Comparison of ENCODE assay signal across 25 cellular contexts in the genomic region with DNA sequence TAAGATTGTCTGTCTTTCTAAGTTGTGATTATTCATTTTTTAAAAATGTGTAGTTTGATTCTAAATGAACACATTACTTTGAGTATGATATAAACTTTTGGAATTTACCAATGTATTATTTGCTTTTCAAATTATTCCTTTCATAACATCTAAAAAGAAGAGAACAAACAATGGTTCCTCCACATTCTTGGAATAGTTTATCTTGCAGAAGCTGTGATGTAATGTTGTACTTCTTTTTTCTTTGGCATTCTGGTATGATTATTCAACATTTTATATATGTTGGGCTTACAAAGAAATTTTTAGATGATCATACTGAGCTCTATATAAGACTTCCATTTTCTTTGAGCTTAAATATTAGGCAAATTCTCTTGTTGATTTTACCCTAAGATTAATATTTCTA.
DNase-seq lines count a peak whose midpoint lies in the region; ATAC-seq, FAIRE-seq and TF ChIP-seq lines count a peak whose summit lies in the region.
"Had no signal": no experiment of that assay in that cellular context is flagged by ENCODE, and none has a peak within 500 bp of the region (broad histone marks: within the 10 kb centered on the region; RNA-seq: fewer than 3 reads in every experiment).

No MANE protein-coding gene starts in this region.

- H3K9me3 ChIP-seq in pancreas (no peaks in the 10 kb centered on the region), PC-3 (ENCODE audit: low read length) (no peaks in the 10 kb centered on the region)
- H3K9me3 ChIP-seq: BE2C; BLaER1 treated with 17β-estradiol and CSF1 and Interleukin-3, amounts not matched to agents 10 nM and 100 nM had no signal

- H3K4me2 ChIP-seq in PC-3 (ENCODE audit: low read length), result no peak overlapping the region
- H3K4me2 ChIP-seq: BLaER1 treated with 17β-estradiol and CSF1 and Interleukin-3, amounts not matched to agents 10 nM and 100 nM; GM23338 had no signal

- intact Hi-C loops in pancreas (cut with DNase I), result no loop called here
- intact Hi-C loops in PC-3 (cut with micrococcal nuclease), result no loop called here

- H3K9ac ChIP-seq in PC-3 (ENCODE audit: low read length), result no peak overlapping the region
- H3K9ac ChIP-seq: BLaER1 treated with 17β-estradiol and CSF1 and Interleukin-3, amounts not matched to agents 10 nM and 100 nM had no signal

- DNase-seq in bronchial epithelial cell (ENCODE audit: low read depth), result peak; percentile 31
- peak; percentile 51 for DNase-seq in fibroblast of pulmonary artery (ENCODE audit: low read depth)
- no peak for DNase-seq in pancreas
- DNase-seq in brain microvascular endothelial cell, result no peak
- no peak for DNase-seq in PC-3
- no peak for DNase-seq in NCI-H187 (lab: John Stamatoyannopoulos, UW)
- no peak for DNase-seq in NCI-H1694 treated with DMSO at 0.1 percent for 48 hours (lab: John Stamatoyannopoulos, UW)
- DNase-seq: ACHN; AML-193; BE2C; CD4-positive, alpha-beta T cell; CD8-positive, alpha-beta memory T cell; DMS 273 treated with DMSO at 0.1 percent for 48 hours; DMS79; EL; GDM1; H9 had no signal

- no peaks in the 10 kb centered on the region for H4K20me1 ChIP-seq in PC-3 (ENCODE audit: low read length)
- H4K20me1 ChIP-seq: BLaER1 treated with 17β-estradiol and CSF1 and Interleukin-3, amounts not matched to agents 10 nM and 100 nM had no signal

- H3K27ac ChIP-seq in ACC112 (ENCODE audit: low read depth, low read length) (peak overlapping the region; percentile 27; the same call in 1 of the 2 replicates), pancreas (no peak overlapping the region), brain microvascular endothelial cell (no peak overlapping the region), PC-3 (ENCODE audit: low read length) (no peak overlapping the region)
- H3K27ac ChIP-seq: 22Rv1; BLaER1 treated with 17β-estradiol and CSF1 and Interleukin-3, amounts not matched to agents 10 nM and 100 nM had no signal

- H3F3A ChIP-seq in PC-3 (ENCODE audit: low read length, unreplicated experiment), result no peaks in the 10 kb centered on the region

- FAIRE-seq in bronchial epithelial cell (lab: Jason Lieb, UNC), result no peak
- FAIRE-seq in pancreas (lab: Jason Lieb, UNC), result peak; percentile 17
- FAIRE-seq: A204.1, GM12878, GM18507 had no signal

- no peak for ATAC-seq in pancreas
- ATAC-seq in PC-3, result no peak
- ATAC-seq: GM12878, GM23338, HCT116 had no signal

- no peaks in the 10 kb centered on the region for H3K27me3 ChIP-seq in ACC112 (ENCODE audit: insufficient read depth, low read length)
- no peaks in the 10 kb centered on the region for H3K27me3 ChIP-seq in bronchial epithelial cell (ENCODE audit: control insufficient read depth, insufficient read depth, low read length)
- no peaks in the 10 kb centered on the region for H3K27me3 ChIP-seq in pancreas
- H3K27me3 ChIP-seq in brain microvascular endothelial cell (replicated peaks), result no peaks in the 10 kb centered on the region
- H3K27me3 ChIP-seq in PC-3 (ENCODE audit: low read length), result no peaks in the 10 kb centered on the region
- H3K27me3 ChIP-seq: BE2C; BLaER1 treated with 17β-estradiol and CSF1 and Interleukin-3, amounts not matched to agents 10 nM and 100 nM had no signal

- H3K9me2 ChIP-seq in PC-3 (replicated peaks; ENCODE audit: low read length), result no peaks in the 10 kb centered on the region

- H3K36me3 ChIP-seq in ACC112 (ENCODE audit: insufficient read depth, low read length), result no peaks in the 10 kb centered on the region
- H3K36me3 ChIP-seq in bronchial epithelial cell (ENCODE audit: control insufficient read depth, insufficient read depth, low read length), result no peaks in the 10 kb centered on the region
- no peaks in the 10 kb centered on the region for H3K36me3 ChIP-seq in pancreas
- H3K36me3 ChIP-seq in brain microvascular endothelial cell (replicated peaks), result no peaks in the 10 kb centered on the region
- H3K36me3 ChIP-seq in PC-3 (ENCODE audit: low read depth, low read length), result no peaks in the 10 kb centered on the region
- H3K36me3 ChIP-seq: BE2C; BLaER1 treated with 17β-estradiol and CSF1 and Interleukin-3, amounts not matched to agents 10 nM and 100 nM had no signal

- H2AFZ ChIP-seq in ACC112 (ENCODE audit: low read length, unreplicated experiment), result no peak overlapping the region
- H2AFZ ChIP-seq in PC-3 (ENCODE audit: low read length), result no peak overlapping the region
- H2AFZ ChIP-seq: GM23338 had no signal

- no peak for TF ChIP-seq CTCF in bronchial epithelial cell (IDR thresholded peaks at IDR 0.05; ENCODE audit: insufficient read depth, low read length, severe bottlenecking)
- no peak for TF ChIP-seq CTCF in fibroblast of pulmonary artery (IDR thresholded peaks at IDR 0.05; ENCODE audit: low read length, missing control alignments)
- no peak for TF ChIP-seq CTCF in pancreas (IDR thresholded peaks at IDR 0.05)
- no peak for TF ChIP-seq CTCF in brain microvascular endothelial cell (IDR thresholded peaks at IDR 0.05; ENCODE audit: low read depth, low read length, missing control alignments)
- no peak for TF ChIP-seq CTCF in PC-3 (conservative IDR thresholded peaks at IDR 0.05; ENCODE audit: low read depth, low read length)

- H3K4me1 ChIP-seq in ACC112 (ENCODE audit: control insufficient read depth, insufficient read depth, low read length, unreplicated experiment) (peaks cover 19% of the 10 kb centered on the region), pancreas (no peaks in the 10 kb centered on the region), PC-3 (ENCODE audit: insufficient read depth, low read length) (peaks cover 14% of the 10 kb centered on the region)
- H3K4me1 ChIP-seq: BE2C; BLaER1 treated with 17β-estradiol and CSF1 and Interleukin-3, amounts not matched to agents 10 nM and 100 nM had no signal

- CTCF ChIA-PET in PC-3 (lab: Charles Lee), result no interaction called here

- POLR2A ChIA-PET in PC-3 (lab: Charles Lee; ENCODE audit: unreplicated experiment), result no interaction called here

- H3K4me3 ChIP-seq in ACC112 (ENCODE audit: low read depth, low read length) (no peak overlapping the region), bronchial epithelial cell (ENCODE audit: low read depth, low read length) (no peak overlapping the region), fibroblast of pulmonary artery (replicated peaks; ENCODE audit: low read depth, low read length) (no peak overlapping the region), pancreas (no peak overlapping the region), brain microvascular endothelial cell (ENCODE audit: low read depth, low read length) (no peak overlapping the region), PC-3 (ENCODE audit: low read length) (no peak overlapping the region)
- H3K4me3 ChIP-seq: BLaER1 treated with 17β-estradiol and CSF1 and Interleukin-3, amounts not matched to agents 10 nM and 100 nM; GM12878; GM23338 had no signal

- in situ Hi-C loops in brain microvascular endothelial cell (cut with HindIII; ENCODE audit: low pct_ligation_motif_present, low sequenced_read_pairs), result no loop called here

- BruUV-seq in PC-3 (replicated peaks; lab: Mats Ljungman, UMichigan), result no TSS peak

- H3K79me2 ChIP-seq in ACC112 (ENCODE audit: control insufficient read depth, insufficient read depth, low read length, unreplicated experiment), result no peaks in the 10 kb centered on the region
- H3K79me2 ChIP-seq in PC-3 (ENCODE audit: low read length), result no peaks in the 10 kb centered on the region

Comparison
In these comparisons a context has a peak if more than half of its experiments do, and no peak if none do; other contexts are left out.
1. DNase-seq: peak in bronchial epithelial cell (single experiment) and fibroblast of pulmonary artery (single experiment); none in pancreas (0 of 6), brain microvascular endothelial cell (single experiment), PC-3 (single experiment), NCI-H187 (0 of 2) and NCI-H1694 treated with DMSO at 0.1 percent for 48 hours (single experiment).